Comparison of ENCODE assay signal across 8 cellular contexts in the genomic region with DNA sequence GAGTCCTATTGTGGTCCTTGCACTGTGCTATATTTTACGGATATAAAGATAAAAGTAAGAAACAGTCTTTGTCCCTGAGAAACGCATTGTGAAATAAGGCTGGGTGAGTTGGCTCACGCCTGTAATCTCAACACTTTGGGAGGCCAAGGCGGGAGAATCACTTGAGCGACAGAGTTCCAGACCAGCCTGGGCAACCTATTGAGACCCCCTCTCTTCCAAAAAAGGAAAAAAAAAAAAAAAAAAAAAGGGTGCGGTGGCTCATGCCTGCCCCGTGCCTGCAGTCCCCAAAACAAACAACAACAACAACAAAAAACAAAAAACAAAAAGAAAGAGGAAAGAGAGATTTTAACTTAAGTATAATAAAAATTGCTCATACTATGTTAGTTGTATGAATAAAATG. TPM values are rescaled to one million over a fixed set of nuclear protein-coding genes. Genes with fewer than 3 reads are reported as not detected.
DNase-seq lines count a peak whose midpoint lies in the region; ATAC-seq and TF ChIP-seq lines count a peak whose summit lies in the region.

No MANE protein-coding gene starts in this region.

- H3K9me2 ChIP-seq in MM.1S (replicated peaks; ENCODE audit: insufficient read depth, low read length), result no peaks in the 10 kb centered on the region

- peaks cover 10% of the 10 kb centered on the region; the same call in 1 of the 2 replicates for H3F3A ChIP-seq in MM.1S (ENCODE audit: insufficient read depth, low read length)

- 0 out of 2 replicates have a peak, but pooled peaks cover under 1% of the 10 kb centered on the region for H4K20me1 ChIP-seq in MM.1S (ENCODE audit: insufficient read depth, low read length)

- no peaks in the 10 kb centered on the region for H3K27me3 Mint-ChIP-seq in CD4-positive, CD25-positive, alpha-beta regulatory T cell
- H3K27me3 Mint-ChIP-seq in chondrocyte (ENCODE audit: low read depth), result no peaks in the 10 kb centered on the region
- H3K27me3 Mint-ChIP-seq in naive thymus-derived CD8-positive, alpha-beta T cell, result peaks cover 0 to 2% (median 0%) of the 10 kb centered on the region in 5 donors

- peak overlapping the region; percentile 54 for H3K4me2 ChIP-seq in MM.1S (ENCODE audit: low read depth, low read length)

- POLR2A ChIA-PET in naive thymus-derived CD8-positive, alpha-beta T cell (lab: Charles Lee), result interaction anchor here (0.6 to 1.8 kb wide), 2 partner anchors 12 to 69 kb away, joined by 3 to 17 read pairs; no protein-coding TSS in a partner anchor

- H2AFZ ChIP-seq in MM.1S (ENCODE audit: low read length), result peak overlapping the region; percentile 10; the same call in 1 of the 2 replicates

- peak overlapping the region; percentile 70 for H3K4me3 ChIP-seq in CD4-positive, CD25-positive, alpha-beta regulatory T cell (ENCODE audit: low read depth, low read length)
- H3K4me3 ChIP-seq in MM.1S (ENCODE audit: low read length), result peak overlapping the region; percentile 86

- H3K27ac Mint-ChIP-seq in CD4-positive, CD25-positive, alpha-beta regulatory T cell, result peak overlapping the region in 1 of 3 donors; percentile 91
- peak overlapping the region; percentile 98 for H3K27ac Mint-ChIP-seq in chondrocyte (ENCODE audit: unreplicated experiment)
- H3K27ac Mint-ChIP-seq in naive thymus-derived CD8-positive, alpha-beta T cell, result peak overlapping the region in 6 of 10 donors; percentile 31 to 98 (median 97)

- H3K9me3 ChIP-seq in CD4-positive, CD25-positive, alpha-beta regulatory T cell (ENCODE audit: control insufficient read depth in 2 of 2, low read length in 2 of 2), result no peaks in the 10 kb centered on the region
- H3K9me3 ChIP-seq in MM.1S (replicated peaks; ENCODE audit: insufficient read depth, low read length), result no peaks in the 10 kb centered on the region

- H3K4me1 ChIP-seq in CD4-positive, CD25-positive, alpha-beta regulatory T cell (ENCODE audit: control insufficient read depth, insufficient read depth, low read length, poor library complexity, severe bottlenecking), result peaks cover 17% of the 10 kb centered on the region
- peaks cover 40% of the 10 kb centered on the region for H3K4me1 ChIP-seq in MM.1S (ENCODE audit: low read length)

- peaks cover 11 to 55% (median 33%) of the 10 kb centered on the region in 4 donors for H3K4me1 Mint-ChIP-seq in CD4-positive, CD25-positive, alpha-beta regulatory T cell
- peaks cover 33% of the 10 kb centered on the region for H3K4me1 Mint-ChIP-seq in chondrocyte (ENCODE audit: low read depth)
- H3K4me1 Mint-ChIP-seq in naive thymus-derived CD8-positive, alpha-beta T cell, result peaks cover 8 to 50% (median 34%) of the 10 kb centered on the region in 4 donors

- H3K9ac ChIP-seq in MM.1S (ENCODE audit: low read length), result peak overlapping the region; percentile 98; the same call in 1 of the 2 replicates

- H3K27me3 ChIP-seq in CD4-positive, CD25-positive, alpha-beta regulatory T cell (ENCODE audit: control insufficient read depth, insufficient read depth, low read length), result no peaks in the 10 kb centered on the region
- H3K27me3 ChIP-seq in MM.1S (replicated peaks; ENCODE audit: insufficient read depth, low read length), result no peaks in the 10 kb centered on the region

- H3K9me3 Mint-ChIP-seq in CD4-positive, CD25-positive, alpha-beta regulatory T cell, result no peaks in the 10 kb centered on the region
- no peaks in the 10 kb centered on the region for H3K9me3 Mint-ChIP-seq in chondrocyte (ENCODE audit: low read depth)
- no peaks in the 10 kb centered on the region for H3K9me3 Mint-ChIP-seq in naive thymus-derived CD8-positive, alpha-beta T cell

- H3K79me2 ChIP-seq in MM.1S (ENCODE audit: low read length), result peaks cover 52% of the 10 kb centered on the region

- DNase-seq in CD4-positive, CD25-positive, alpha-beta regulatory T cell, result no peak
- DNase-seq in MM.1S (no peak), chondrocyte (ENCODE audit: low spot score) (no peak), SW 1271 (lab: John Stamatoyannopoulos, UW) (no peak)
- no peak for DNase-seq in naive thymus-derived CD8-positive, alpha-beta T cell
- no peak for DNase-seq in NK-92 treated with Interleukin-12 subunit alpha and Interleukin-12 subunit beta, amount 100 ng/mL, for 24 hours (lab: John Stamatoyannopoulos, UW)

- TF ChIP-seq CTCF in MM.1S (IDR thresholded peaks at IDR 0.05; ENCODE audit: low read length) (no peak), chondrocyte (IDR thresholded peaks at IDR 0.05) (no peak)

- H3K27ac ChIP-seq in CD4-positive, CD25-positive, alpha-beta regulatory T cell (ENCODE audit: insufficient read depth, low read length, poor library complexity, severe bottlenecking), result peak overlapping the region; percentile 86
- peak overlapping the region; percentile 74; the same call in 1 of the 2 replicates for H3K27ac ChIP-seq in MM.1S (ENCODE audit: low read length)

- H3K4me3 Mint-ChIP-seq in CD4-positive, CD25-positive, alpha-beta regulatory T cell, result peak overlapping the region; percentile 94 to 100 (median 99)
- peak overlapping the region; percentile 97 for H3K4me3 Mint-ChIP-seq in chondrocyte (ENCODE audit: unreplicated experiment)
- H3K4me3 Mint-ChIP-seq in naive thymus-derived CD8-positive, alpha-beta T cell, result peak overlapping the region; percentile 94 to 100 (median 99)

- H3K36me3 ChIP-seq in CD4-positive, CD25-positive, alpha-beta regulatory T cell (ENCODE audit: control insufficient read depth, insufficient read depth, low read length), result no peaks in the 10 kb centered on the region
- peaks cover 4% of the 10 kb centered on the region; the same call in 1 of the 2 replicates for H3K36me3 ChIP-seq in MM.1S (replicated peaks; ENCODE audit: insufficient read depth, low read length)

- H3K36me3 Mint-ChIP-seq in CD4-positive, CD25-positive, alpha-beta regulatory T cell, result no peaks in the 10 kb centered on the region
- H3K36me3 Mint-ChIP-seq in chondrocyte (ENCODE audit: low read depth), result peaks cover 4% of the 10 kb centered on the region
- no peaks in the 10 kb centered on the region for H3K36me3 Mint-ChIP-seq in naive thymus-derived CD8-positive, alpha-beta T cell

- no peak for ATAC-seq in CD4-positive, CD25-positive, alpha-beta regulatory T cell (ENCODE audit: low read depth in 2 of 2)
- no peak for ATAC-seq in naive thymus-derived CD8-positive, alpha-beta T cell
- ATAC-seq in GM19455 (IDR thresholded peaks at IDR 0.05; ENCODE audit: unreplicated experiment), result no peak
- ATAC-seq in GM18909 (IDR thresholded peaks at IDR 0.05; ENCODE audit: poor library complexity, unreplicated experiment), result no peak

RNA-seq across cellular contexts. Expression of a gene that starts 0.6 kb away (rescaled TPM):
- total RNA-seq in CD4-positive, CD25-positive, alpha-beta regulatory T cell, result 31.8 TPM
- 10 to 100 TPM in 2 of 4 donors, 1 to 10 TPM in 2; 6.8 to 17.1 (median 10.5) TPM for polyA plus RNA-seq in CD4-positive, CD25-positive, alpha-beta regulatory T cell
- 290 to 304 TPM (median 293 TPM) in 3 replicates for total RNA-seq in chondrocyte
- total RNA-seq in naive thymus-derived CD8-positive, alpha-beta T cell, result 10 to 100 TPM; 14.7 to 20.6 TPM
- polyA plus RNA-seq in naive thymus-derived CD8-positive, alpha-beta T cell, result 1 to 10 TPM; 6.5 to 8.8 (median 8.6) TPM
